In genomic region chr12:120677765-120678473, GRCh38 we compare ENCODE assay signal across 1 cellular context.
A peak's percentile ranks its signal among the peaks of the same experiment; 100 is the strongest.
TF ChIP-seq lines count a peak whose summit lies in the region.

No MANE protein-coding gene starts in this region.

TF ChIP-seq in HepG2, 621 proteins besides CTCF, POLR2A, EP300 and RAD21:
- TF ChIP-seq, protein P1, sequence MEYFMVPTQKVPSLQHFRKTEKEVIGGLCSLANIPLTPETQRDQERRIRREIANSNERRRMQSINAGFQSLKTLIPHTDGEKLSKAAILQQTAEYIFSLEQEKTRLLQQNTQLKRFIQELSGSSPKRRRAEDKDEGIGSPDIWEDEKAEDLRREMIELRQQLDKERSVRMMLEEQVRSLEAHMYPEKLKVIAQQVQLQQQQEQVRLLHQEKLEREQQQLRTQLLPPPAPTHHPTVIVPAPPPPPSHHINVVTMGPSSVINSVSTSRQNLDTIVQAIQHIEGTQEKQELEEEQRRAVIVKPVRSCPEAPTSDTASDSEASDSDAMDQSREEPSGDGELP (IDR thresholded peaks at IDR 0.05; ENCODE audit: borderline replicate concordance, low read depth): peak; percentile 39; the same call in 1 of the 2 replicates
- peak; percentile 46; the same call in 1 of the 2 replicates for TF ChIP-seq HNF4A (CRISPR knock-in tag; IDR thresholded peaks at IDR 0.05)
- no peak for TF ChIP-seq ZFP36L1 (CRISPR knock-in tag; IDR thresholded peaks at IDR 0.05)
- TF ChIP-seq NRL (CRISPR knock-in tag; IDR thresholded peaks at IDR 0.05; ENCODE audit: borderline replicate concordance): no peak
- 0 out of 2 replicates have a peak, but pooled peaks have one; percentile 29 for TF ChIP-seq NR2F6 (IDR thresholded peaks at IDR 0.05)
- TF ChIP-seq NR2F6 (CRISPR knock-in tag; IDR thresholded peaks at IDR 0.05): no peak
- no peak for TF ChIP-seq PRMT3 (CRISPR knock-in tag; IDR thresholded peaks at IDR 0.05; ENCODE audit: borderline replicate concordance, low read depth)
- peak; percentile 67 for TF ChIP-seq RARA (CRISPR knock-in tag; IDR thresholded peaks at IDR 0.05)
- TF ChIP-seq CAMTA2 (CRISPR knock-in tag; IDR thresholded peaks at IDR 0.05; ENCODE audit: borderline replicate concordance): no peak
- no peak for TF ChIP-seq ZFP1 (CRISPR knock-in tag; IDR thresholded peaks at IDR 0.05)
- no peak for TF ChIP-seq ZFP37 (CRISPR knock-in tag; IDR thresholded peaks at IDR 0.05; ENCODE audit: borderline replicate concordance)
- no peak for TF ChIP-seq ZNF280D (CRISPR knock-in tag; IDR thresholded peaks at IDR 0.05)
- no peak for TF ChIP-seq ADNP (CRISPR knock-in tag; IDR thresholded peaks at IDR 0.05)
- no peak for TF ChIP-seq KAT7 (CRISPR knock-in tag; IDR thresholded peaks at IDR 0.05; ENCODE audit: borderline replicate concordance)
- TF ChIP-seq ZNF383 (CRISPR knock-in tag; IDR thresholded peaks at IDR 0.05; ENCODE audit: borderline replicate concordance): no peak
- TF ChIP-seq ZNF556 (CRISPR knock-in tag; IDR thresholded peaks at IDR 0.05; ENCODE audit: borderline replicate concordance): no peak
- TF ChIP-seq SOX6 (IDR thresholded peaks at IDR 0.05): no peak
- TF ChIP-seq SOX6 (CRISPR knock-in tag; IDR thresholded peaks at IDR 0.05): peak; percentile 9; the same call in 1 of the 2 replicates
- no peak for TF ChIP-seq ZNF879 (CRISPR knock-in tag; IDR thresholded peaks at IDR 0.05)
- no peak for TF ChIP-seq SOX13 (IDR thresholded peaks at IDR 0.05)
- TF ChIP-seq SOX13 (CRISPR knock-in tag; conservative IDR thresholded peaks at IDR 0.05 in 1 of 2, IDR thresholded peaks at IDR 0.05 in 1 of 2): peak in 1 of 2 experiments; percentile 29; a peak in 1 of 4 replicates
- TF ChIP-seq, protein P2, sequence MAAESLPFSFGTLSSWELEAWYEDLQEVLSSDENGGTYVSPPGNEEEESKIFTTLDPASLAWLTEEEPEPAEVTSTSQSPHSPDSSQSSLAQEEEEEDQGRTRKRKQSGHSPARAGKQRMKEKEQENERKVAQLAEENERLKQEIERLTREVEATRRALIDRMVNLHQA (CRISPR knock-in tag; IDR thresholded peaks at IDR 0.05): no peak
